In genomic region chr11:124791626-124792341, GRCh38 we compare ENCODE assay signal across 11 cellular contexts.
DNase-seq lines count a peak whose midpoint lies in the region; ATAC-seq and FAIRE-seq lines count a peak whose summit lies in the region.
"Had no signal": no experiment of that assay in that cellular context is flagged by ENCODE, and none has a peak within 500 bp of the region (broad histone marks: within the 10 kb centered on the region; RNA-seq: fewer than 3 reads in every experiment).

No MANE protein-coding gene starts in this region.

- H3K4me1 ChIP-seq in HAP-1: peaks cover 17% of the 10 kb centered on the region
- H3K4me1 ChIP-seq: parathyroid adenoma had no signal

- no peaks in the 10 kb centered on the region for H3K36me3 ChIP-seq in HAP-1 (replicated peaks)
- H3K36me3 ChIP-seq: cardiac muscle cell had no signal

- H3K4me3 ChIP-seq in HAP-1: no peak overlapping the region
- H3K4me3 ChIP-seq: cardiac muscle cell had no signal

- DNase-seq in GM18507 (ENCODE audit: extremely low spot score, insufficient read length, low read depth) (no peak), amniotic epithelial cell (ENCODE audit: low read depth) (peak; percentile 30), RKO (ENCODE audit: low spot score) (no peak), islet precursor cell (no peak), HAP-1 (ENCODE audit: low spot score in 2 of 2) (no peak)
- no peak for DNase-seq in central memory CD4-positive, alpha-beta T cell
- DNase-seq: NCI-H774 had no signal

- H3K27me3 ChIP-seq in HAP-1 (ENCODE audit: low read depth): no peaks in the 10 kb centered on the region
- H3K27me3 ChIP-seq: cardiac muscle cell had no signal

- in situ Hi-C loops in HAP-1 (cut with MboI; ENCODE audit: low sequenced_read_pairs): no loop called here

- peak; percentile 80 for ATAC-seq in GM21515 (IDR thresholded peaks at IDR 0.05; ENCODE audit: unreplicated experiment)
- peak; percentile 70 for ATAC-seq in HG03196 (IDR thresholded peaks at IDR 0.05; ENCODE audit: unreplicated experiment)

- no peaks in the 10 kb centered on the region for H3K9me3 ChIP-seq in HAP-1

- peak; percentile 46 for FAIRE-seq in GM18507 (lab: Jason Lieb, UNC)
